Comparison of ENCODE assay signal across 21 cellular contexts in the genomic region with DNA sequence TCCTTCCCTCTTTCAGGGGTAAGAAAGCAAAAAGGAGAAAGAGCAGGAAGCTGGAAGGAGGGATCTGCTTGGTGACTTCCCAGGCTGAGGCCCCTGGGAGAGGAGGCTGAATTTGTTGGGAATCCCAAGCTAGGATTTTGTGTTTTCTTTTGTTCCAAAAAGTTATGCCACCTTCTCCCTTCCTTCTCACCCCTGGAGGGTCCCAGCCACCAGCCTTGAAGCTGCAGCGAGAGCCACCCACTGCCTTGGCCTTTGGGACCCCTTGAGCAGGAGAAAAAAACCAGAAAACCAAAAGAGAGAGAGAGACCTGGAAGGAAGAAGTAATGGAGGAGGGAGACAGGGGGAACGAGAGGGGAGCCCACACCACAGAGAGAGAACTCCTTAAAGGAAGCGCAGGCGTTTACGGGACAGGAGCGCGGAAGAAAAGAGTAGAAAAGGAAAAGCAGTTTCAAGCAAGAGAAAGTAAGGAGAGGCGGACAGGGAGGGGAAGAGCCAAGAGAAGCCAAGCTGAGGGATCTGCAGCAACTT. TPM values are rescaled to one million over a fixed set of nuclear protein-coding genes. Genes with fewer than 3 reads are reported as not detected.
A peak's percentile ranks its signal among the peaks of the same experiment; 100 is the strongest.
DNase-seq lines count a peak whose midpoint lies in the region; ATAC-seq and TF ChIP-seq lines count a peak whose summit lies in the region.
"Had no signal": no experiment of that assay in that cellular context is flagged by ENCODE, and none has a peak within 500 bp of the region (broad histone marks: within the 10 kb centered on the region; RNA-seq: fewer than 3 reads in every experiment).

No MANE protein-coding gene starts in this region.

- H4K8ac ChIP-seq in mesendoderm (ENCODE audit: low read depth, low read length): no peak overlapping the region

- no peak overlapping the region for H3K27ac ChIP-seq in right cardiac atrium (ENCODE audit: low read length)
- no peak overlapping the region for H3K27ac ChIP-seq in right atrium auricular region
- no peak overlapping the region for H3K27ac ChIP-seq in mammary epithelial cell (ENCODE audit: insufficient read depth, low read depth, low read length)
- no peak overlapping the region for H3K27ac ChIP-seq in mesendoderm (ENCODE audit: low read depth, low read length)
- no peak overlapping the region for H3K27ac ChIP-seq in subcutaneous abdominal adipose tissue (ENCODE audit: low read depth, low read length)
- H3K27ac ChIP-seq: cardiac muscle cell, epithelial cell of prostate had no signal

- H3K56ac ChIP-seq in mesendoderm (ENCODE audit: low read length): peak overlapping the region; percentile 2

- TF ChIP-seq CTCF in right atrium auricular region (IDR thresholded peaks at IDR 0.05) (no peak), mammary epithelial cell (conservative IDR thresholded peaks at IDR 0.05 in 1 of 2, IDR thresholded peaks at IDR 0.05 in 1 of 2; ENCODE audit: extremely low read depth in 1 of 2, insufficient read depth in 1 of 2, low read depth in 1 of 2, low read length in 2 of 2) (no peak), GM10248 (IDR thresholded peaks at IDR 0.05; ENCODE audit: control extremely low read depth, extremely low read depth, low read depth, missing control alignments) (no peak)

- H3K4me3 ChIP-seq in right cardiac atrium (ENCODE audit: low read length): peak overlapping the region; percentile 7
- H3K4me3 ChIP-seq in right atrium auricular region: no peak overlapping the region
- H3K4me3 ChIP-seq in mammary epithelial cell (replicated peaks in 1 of 3; ENCODE audit: insufficient read depth in 1 of 3, low read depth in 2 of 3, low read length in 3 of 3): no peak overlapping the region
- peak overlapping the region; percentile 31 for H3K4me3 ChIP-seq in mesendoderm (ENCODE audit: low read length)
- peak overlapping the region; percentile 18 to 55 (median 41) for H3K4me3 ChIP-seq in subcutaneous abdominal adipose tissue (ENCODE audit: low read depth in 1 of 5, low read length in 5 of 5)
- H3K4me3 ChIP-seq: cardiac muscle cell had no signal

- H2BK5ac ChIP-seq in mesendoderm (ENCODE audit: low read length): no peak overlapping the region

- POLR2A ChIA-PET in GM10248 (lab: Yijun Ruan, JAX): no interaction called here

- no peaks in the 10 kb centered on the region for H3K9me3 ChIP-seq in right cardiac atrium (ENCODE audit: control insufficient read depth, low read length)
- H3K9me3 ChIP-seq in right atrium auricular region: no peaks in the 10 kb centered on the region
- no peaks in the 10 kb centered on the region for H3K9me3 ChIP-seq in mammary epithelial cell (replicated peaks; ENCODE audit: insufficient read depth, low read length)
- no peaks in the 10 kb centered on the region for H3K9me3 ChIP-seq in subcutaneous abdominal adipose tissue (ENCODE audit: control insufficient read depth in 5 of 5, low read length in 5 of 5)

- dilution Hi-C loops in mammary epithelial cell (cut with HindIII; ENCODE audit: low sequenced_read_pairs): no loop called here

- no peak overlapping the region for H3K9ac ChIP-seq in mammary epithelial cell (ENCODE audit: insufficient read depth, low read length)
- peak overlapping the region; percentile 26 for H3K9ac ChIP-seq in mesendoderm (ENCODE audit: low read length)
- no peak overlapping the region for H3K9ac ChIP-seq in subcutaneous abdominal adipose tissue (ENCODE audit: low read length in 5 of 5)

- H3K27me3 ChIP-seq in right cardiac atrium (ENCODE audit: control insufficient read depth, insufficient read depth): no peaks in the 10 kb centered on the region
- H3K27me3 ChIP-seq in right atrium auricular region: peaks cover 29 to 42% of the 10 kb centered on the region in 2 donors
- H3K27me3 ChIP-seq in mammary epithelial cell (ENCODE audit: insufficient read depth, low read length): peaks cover 40% of the 10 kb centered on the region
- H3K27me3 ChIP-seq in mesendoderm (ENCODE audit: insufficient read depth, low read length, poor library complexity): peaks cover 45% of the 10 kb centered on the region
- peaks cover 53 to 75% (median 62%) of the 10 kb centered on the region in 5 donors for H3K27me3 ChIP-seq in subcutaneous abdominal adipose tissue (ENCODE audit: control insufficient read depth in 5 of 5, insufficient read depth in 4 of 5, low read length in 5 of 5)

- H3K23ac ChIP-seq in mesendoderm (ENCODE audit: low read length): no peak overlapping the region

- H2AK5ac ChIP-seq in mesendoderm (ENCODE audit: low read length): no peak overlapping the region

- CTCF ChIA-PET in mammary epithelial cell (lab: Charles Lee; ENCODE audit: low non-redundant PET) (no interaction called here), GM10248 (lab: Yijun Ruan, JAX) (interaction anchor here (0.8 to 1.5 kb wide), 3 partner anchors 9 to 37 kb away, joined by 3 read pairs; no protein-coding TSS in a partner anchor)

- H3K18ac ChIP-seq in mesendoderm (ENCODE audit: low read length): no peak overlapping the region

- peak overlapping the region; percentile 49 for H2AFZ ChIP-seq in mammary epithelial cell (ENCODE audit: low read depth, low read length)

- in situ Hi-C loops in mammary epithelial cell (cut with MboI; ENCODE audit: low sequenced_read_pairs in 2 of 2): no loop called here

- H4K5ac ChIP-seq in mesendoderm (ENCODE audit: low read length): no peak overlapping the region

- ATAC-seq in right cardiac atrium: no peak
- ATAC-seq: Panc1 had no signal

- H3K4me2 ChIP-seq in mammary epithelial cell (ENCODE audit: insufficient read depth, low read depth, low read length) (no peak overlapping the region), mesendoderm (ENCODE audit: low read length) (peak overlapping the region; percentile 19)

- H3K36me3 ChIP-seq in right atrium auricular region: no peaks in the 10 kb centered on the region
- no peaks in the 10 kb centered on the region for H3K36me3 ChIP-seq in mammary epithelial cell (ENCODE audit: insufficient read depth, low read length)
- H3K36me3 ChIP-seq in mesendoderm (ENCODE audit: control insufficient read depth, insufficient read depth, low read length): no peaks in the 10 kb centered on the region
- no peaks in the 10 kb centered on the region for H3K36me3 ChIP-seq in subcutaneous abdominal adipose tissue (ENCODE audit: control insufficient read depth in 5 of 5, insufficient read depth in 5 of 5, low read length in 5 of 5)
- H3K36me3 ChIP-seq: cardiac muscle cell had no signal

- H3K4me1 ChIP-seq in right cardiac atrium (ENCODE audit: control insufficient read depth, insufficient read depth, low read length) (no peaks in the 10 kb centered on the region), right atrium auricular region (peaks cover 0 to 30% of the 10 kb centered on the region in 2 donors), mammary epithelial cell (ENCODE audit: insufficient read depth, low read length) (peaks cover 4% of the 10 kb centered on the region), mesendoderm (ENCODE audit: control insufficient read depth, low read depth, low read length) (peaks cover 5% of the 10 kb centered on the region), subcutaneous abdominal adipose tissue (ENCODE audit: control insufficient read depth in 5 of 5, insufficient read depth in 5 of 5, low read length in 5 of 5) (peaks cover 0 to 38% (median 37%) of the 10 kb centered on the region in 5 donors)

- DNase-seq in right cardiac atrium: no peak
- no peak for DNase-seq in right atrium auricular region (ENCODE audit: low spot score)
- DNase-seq in mammary epithelial cell: no peak
- peak; percentile 5 for DNase-seq in mesendoderm
- DNase-seq in GM10248 (ENCODE audit: extremely low spot score): no peak
- no peak for DNase-seq in GM19238 (ENCODE audit: insufficient read length, low spot score)
- no peak for DNase-seq in NCI-H2196 treated with DMSO at 0.1 percent for 48 hours (lab: John Stamatoyannopoulos, UW; ENCODE audit: unreplicated experiment)
- DNase-seq: activated CD4-positive, alpha-beta T cell treated with anti-CD3 and anti-CD28 coated beads, Interleukin-2, amount 10 ng/mL, durations not matched to agents 7 days and 5 days; activated effector memory CD4-positive, alpha-beta T cell treated with anti-CD3 and anti-CD28 coated beads, Interleukin-2, amount 50 U/mL, for 16 hours; AML-193; DND-41; mesenchymal stem cell; NCI-H1436; NCI-H510A; stimulated activated CD4-positive, alpha-beta T cell treated with anti-CD3 and anti-CD28 coated beads, Interleukin-1b, Interleukin-23, amount 100 ng/mL, for 48 hours had no signal

- H2BK15ac ChIP-seq in mesendoderm (replicated peaks; ENCODE audit: low read depth): no peak overlapping the region

- 22% methylated on average over 8 of the region's 8 CpGs for WGBS in right cardiac atrium
- 68% methylated on average over 8 of the region's 8 CpGs for WGBS in mammary epithelial cell (ENCODE audit: low coverage, missing lambda C conversion rate)
- WGBS in mesendoderm (ENCODE audit: extremely low coverage, insufficient coverage, low lambda C conversion rate): no CpG with 5 or more reads among the region's 8 CpGs

- BruUV-seq in mammary epithelial cell (replicated peaks; lab: Mats Ljungman, UMichigan): no TSS peak

- H2BK120ac ChIP-seq in mesendoderm (ENCODE audit: low read depth, low read length): no peak overlapping the region

- no peaks in the 10 kb centered on the region for H3K79me1 ChIP-seq in mesendoderm (ENCODE audit: low read length)

- H3K79me2 ChIP-seq in mammary epithelial cell (ENCODE audit: insufficient read depth, low read length) (no peaks in the 10 kb centered on the region), mesendoderm (ENCODE audit: control insufficient read depth, insufficient read depth, low read length) (no peaks in the 10 kb centered on the region)

- intact Hi-C loops in right cardiac atrium (cut with DNase I) (no loop called here), mammary epithelial cell (cut with micrococcal nuclease) (no loop called here)

- no peak overlapping the region for H3K4ac ChIP-seq in mesendoderm (ENCODE audit: low read depth, low read length)

- H4K20me1 ChIP-seq in mammary epithelial cell (ENCODE audit: insufficient read depth, low read length): peaks cover 1% of the 10 kb centered on the region

RNA-seq across cellular contexts. Expression of a gene that starts 7.1 kb away (rescaled TPM):
- total RNA-seq in right cardiac atrium (not detected), right atrium auricular region (not detected), mammary epithelial cell (not detected)
- polyA plus RNA-seq in right cardiac atrium (not detected), mammary epithelial cell (not detected)
- polyA minus RNA-seq in mammary epithelial cell: not detected
- polyA plus RNA-seq in mesendoderm (2013, experiment 1 of 2): 0.14 TPM
- polyA plus RNA-seq in mesendoderm (2013, experiment 2 of 2): 0.15 TPM
- total RNA-seq: activated CD4-positive, alpha-beta T cell treated with anti-CD3 and anti-CD28 coated beads, Interleukin-2, amount 10 ng/mL, durations not matched to agents 7 days and 5 days; cardiac muscle cell; posterior vena cava; T-helper 1 cell treated with Interleukin-12 subunit alpha and Interleukin-12 subunit beta and Interleukin-4 antibody, amounts not matched to agents 30 ng/mL and 1 ng/mL, for 36 hours had no signal
- polyA plus RNA-seq: cardiac muscle cell had no signal

Comparison
In these comparisons a context has a peak if more than half of its experiments do, and no peak if none do; other contexts are left out.
1. H3K4me3 ChIP-seq: peak in right cardiac atrium (single experiment), mesendoderm (single experiment) and subcutaneous abdominal adipose tissue (5 of 5); none in right atrium auricular region (0 of 2) and mammary epithelial cell (0 of 3).